In the genomic region with DNA sequence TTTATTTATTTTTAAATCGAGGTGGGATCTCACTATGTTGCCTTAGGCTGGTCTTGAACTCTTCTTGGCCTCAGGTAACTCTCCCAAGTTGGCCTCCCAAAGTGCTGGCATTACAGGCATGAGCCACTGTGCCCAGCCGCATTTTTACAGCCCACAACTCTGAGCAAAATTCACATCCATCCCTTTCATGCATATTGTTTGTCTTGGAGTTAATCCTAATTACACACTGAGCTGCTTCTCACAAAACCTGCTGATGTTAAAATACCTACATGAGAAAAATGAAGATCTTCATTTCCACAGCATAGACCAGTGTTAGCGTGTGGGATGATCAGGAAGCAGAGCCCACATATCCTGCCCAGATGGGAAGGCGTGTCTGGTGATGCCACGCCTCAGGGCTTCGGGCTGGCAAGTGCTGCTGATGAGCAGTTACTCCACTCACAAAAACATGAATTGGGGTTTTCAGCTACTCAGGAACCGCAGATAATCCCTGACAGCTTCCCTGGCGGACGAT, we compare ENCODE assay signal across 12 cellular contexts. TPM values are rescaled to one million over a fixed set of nuclear protein-coding genes. Genes with fewer than 3 reads are reported as not detected.
DNase-seq lines count a peak whose midpoint lies in the region; ATAC-seq and TF ChIP-seq lines count a peak whose summit lies in the region.
"Had no signal": no experiment of that assay in that cellular context is flagged by ENCODE, and none has a peak within 500 bp of the region (broad histone marks: within the 10 kb centered on the region; RNA-seq: fewer than 3 reads in every experiment).

No MANE protein-coding gene starts in this region.

- H3K36me3 ChIP-seq in MG63 (peaks cover 63% of the 10 kb centered on the region), prostate gland (no peaks in the 10 kb centered on the region)

- H3K27me3 ChIP-seq in MG63, result no peaks in the 10 kb centered on the region
- no peaks in the 10 kb centered on the region for H3K27me3 ChIP-seq in dorsolateral prefrontal cortex
- no peaks in the 10 kb centered on the region for H3K27me3 ChIP-seq in prostate gland (replicated peaks; ENCODE audit: insufficient read depth)

- H3K4me1 ChIP-seq in prostate gland (replicated peaks), result no peaks in the 10 kb centered on the region

- H3K4me3 ChIP-seq in MG63 (no peak overlapping the region), dorsolateral prefrontal cortex (no peak overlapping the region), prostate gland (no peak overlapping the region)
- H3K4me3 ChIP-seq: thoracic aorta had no signal

- intact Hi-C loops in dorsolateral prefrontal cortex (cut with DNase I), result no loop called here
- intact Hi-C loops in prostate gland (cut with DNase I), result no loop called here

- H3K27ac ChIP-seq in dorsolateral prefrontal cortex (peak overlapping the region in 11 of 59 donors; percentile 9 to 54 (median 42)), prostate gland (peak overlapping the region in 1 of 2 donors; percentile 15)

- DNase-seq in MG63 (peak; percentile 85), SW480 (ENCODE audit: low spot score) (peak; percentile 44), dorsolateral prefrontal cortex (peak in 8 of 10 donors; percentile 41 to 78 (median 66)), prostate gland (ENCODE audit: low spot score) (peak; percentile 45), GOT3 (lab: John Stamatoyannopoulos, UW) (no peak), AML-193 (lab: John Stamatoyannopoulos, UW) (no peak)
- DNase-seq: activated CD8-positive, alpha-beta T cell treated with anti-CD3 and anti-CD28 coated beads, Interleukin-2, amount 10 ng/mL, durations not matched to agents 7 days and 5 days; DMS153; NCI-H1417 treated with DMSO at 0.1 percent for 48 hours; small intestine had no signal

- H3K9me3 ChIP-seq in MG63 (no peaks in the 10 kb centered on the region), prostate gland (no peaks in the 10 kb centered on the region)
- H3K9me3 ChIP-seq: thoracic aorta had no signal

- TF ChIP-seq POLR2A in prostate gland (IDR thresholded peaks at IDR 0.05), result no peak

- TF ChIP-seq CTCF in dorsolateral prefrontal cortex (IDR thresholded peaks at IDR 0.05 in 54 of 56, conservative IDR thresholded peaks at IDR 0.05 in 2 of 56; ENCODE audit: low read depth in 1 of 56, partially characterized antibody in 56 of 56) (no peak), prostate gland (IDR thresholded peaks at IDR 0.05) (no peak)

- no peak for ATAC-seq in HG03460 (IDR thresholded peaks at IDR 0.05; ENCODE audit: unreplicated experiment)
- ATAC-seq: activated CD8-positive, alpha-beta T cell treated with anti-CD3 and anti-CD28 coated beads, Interleukin-2, amount 10 ng/mL, durations not matched to agents 7 days and 5 days had no signal

- WGBS in prostate gland, result 44% methylated on average over 9 of the region's 9 CpGs

RNA-seq across cellular contexts. Expression of gene ITGB1BP1, which starts 14.6 kb away (rescaled TPM):
- total RNA-seq in MG63 (2014; rRNA removed; shearing (Covaris generic); ENCODE audit: low replicate concordance), result 95.1 and 158 TPM in 2 replicates
- 100 to 1,000 TPM in 116 of 120 experiments, 10 to 100 TPM in 4; 75.1 to 226 (median 141) TPM for total RNA-seq in dorsolateral prefrontal cortex
- total RNA-seq in prostate gland, result 10 to 100 TPM; 26.9 to 36.8 TPM

RNA-seq across cellular contexts. Expression of gene CPSF3, which starts 14.8 kb away (rescaled TPM):
- 31.1 and 39.4 TPM in 2 replicates for total RNA-seq in MG63 (2014; rRNA removed; shearing (Covaris generic); ENCODE audit: low replicate concordance)
- total RNA-seq in dorsolateral prefrontal cortex (10 to 100 TPM; 11.9 to 33.6 (median 22.9) TPM), prostate gland (10 to 100 TPM; 24.8 to 50.8 TPM)

Comparison
In these comparisons a context has a peak if more than half of its experiments do, and no peak if none do; other contexts are left out.
1. DNase-seq: peak in MG63 (single experiment), SW480 (single experiment), dorsolateral prefrontal cortex (8 of 10) and prostate gland (single experiment); none in GOT3 (single experiment) and AML-193 (0 of 2).